Comparison of ENCODE assay signal across 8 cellular contexts in genomic region chr20:49982346-49983122, GRCh38. TPM values are rescaled to one million over a fixed set of nuclear protein-coding genes. Genes with fewer than 3 reads are reported as not detected.
DNase-seq lines count a peak whose midpoint lies in the region; ATAC-seq and TF ChIP-seq lines count a peak whose summit lies in the region.

SNAI1 (plus strand) TSS chr20:49982980; CDS start chr20:49983060, 80 bp downstream.

- DNase-seq in A172 (ENCODE audit: low spot score): peak; percentile 30
- peak; percentile 90 for DNase-seq in NCI-H2171 treated with DMSO at 0.1 percent for 48 hours (lab: John Stamatoyannopoulos, UW)
- peak; percentile 83 for DNase-seq in WTC11 (ENCODE audit: low spot score)
- peak; percentile 86 to 92 for DNase-seq in cardiac fibroblast (ENCODE audit: low read depth in 2 of 2)
- DNase-seq in islet precursor cell: peak; percentile 92
- peak; percentile 77 for DNase-seq in stimulated activated CD4-positive, alpha-beta T cell treated with anti-CD3 and anti-CD28 coated beads, Interleukin-12 subunit alpha, Interleukin-12 subunit beta, amount 100 ng/mL, for 4 hours

- POLR2A ChIA-PET in WTC11 (lab: Charles Lee): interaction anchor here (0.6 to 0.9 kb wide), 3 partner anchors 64 to 510 kb away, joined by 3 read pairs; no protein-coding TSS in a partner anchor

- no peaks in the 10 kb centered on the region for H3K9me3 Mint-ChIP-seq in WTC11

- H3K4me3 Mint-ChIP-seq in WTC11: peak within 1 kb of the TSS; percentile 84

- H3K27ac Mint-ChIP-seq in WTC11: peak within 1 kb of the TSS; percentile 30

- no peaks in the 10 kb centered on the region; the same call in 1 of the 2 replicates for H3K36me3 Mint-ChIP-seq in WTC11

- CTCF ChIA-PET in WTC11 (lab: Charles Lee): interaction anchor here (0.6 to 10.5 kb wide), 8 partner anchors 7 to 187 kb away, joined by 3 to 288 read pairs (median 4); no protein-coding TSS in a partner anchor

- H3K4me1 Mint-ChIP-seq in WTC11: peaks cover 76% of the 10 kb centered on the region

- H3K4me3 ChIP-seq in cardiac fibroblast (replicated peaks in 1 of 2; ENCODE audit: low read depth in 2 of 2, low read length in 2 of 2): peak within 1 kb of the TSS; percentile 90 to 97

- H3K27me3 Mint-ChIP-seq in WTC11 (ENCODE audit: low read depth): peaks cover 34% of the 10 kb centered on the region

- ATAC-seq in GM18520 (IDR thresholded peaks at IDR 0.05; ENCODE audit: unreplicated experiment): peak; percentile 75
- ATAC-seq in HG03095 (IDR thresholded peaks at IDR 0.05; ENCODE audit: unreplicated experiment): peak; percentile 82
- ATAC-seq in WTC11: peak; percentile 52

- TF ChIP-seq CTCF in WTC11 (IDR thresholded peaks at IDR 0.05) (0 out of 2 replicates have a peak, but pooled peaks have one; percentile 28), cardiac fibroblast (IDR thresholded peaks at IDR 0.05; ENCODE audit: low read depth, low read length) (peak; percentile 23)

TF ChIP-seq in WTC11, 78 proteins besides CTCF, POLR2A, EP300 and RAD21 (continues in another document):
- TF ChIP-seq FOXJ3 (CRISPR knock-in tag; IDR thresholded peaks at IDR 0.05; ENCODE audit: borderline replicate concordance) (no peak; the same call in 1 of the 2 replicates), HMGA2 (CRISPR knock-in tag; IDR thresholded peaks at IDR 0.05) (no peak), ETV6 (CRISPR knock-in tag; IDR thresholded peaks at IDR 0.05) (peak; percentile 99), ATF1 (CRISPR knock-in tag; IDR thresholded peaks at IDR 0.05) (no peak), FOXK1 (CRISPR knock-in tag; IDR thresholded peaks at IDR 0.05) (peak; percentile 91; the same call in 1 of the 2 replicates), ZNF121 (CRISPR knock-in tag; IDR thresholded peaks at IDR 0.05) (0 out of 2 replicates have a peak, but pooled peaks have one; percentile 22), MAX (CRISPR knock-in tag; IDR thresholded peaks at IDR 0.05) (peak; percentile 95), ZNF671 (CRISPR knock-in tag; IDR thresholded peaks at IDR 0.05) (no peak), KAT7 (CRISPR knock-in tag; IDR thresholded peaks at IDR 0.05; ENCODE audit: borderline replicate concordance) (0 out of 2 replicates have a peak, but pooled peaks have one; percentile 79), NFYB (CRISPR knock-in tag; conservative IDR thresholded peaks at IDR 0.05; ENCODE audit: low read depth) (peak; percentile 34; the same call in 1 of the 2 replicates), USF2 (CRISPR knock-in tag; IDR thresholded peaks at IDR 0.05) (peak; percentile 50), PRDM15 (CRISPR knock-in tag; IDR thresholded peaks at IDR 0.05) (peak; percentile 95), SMAD3 (CRISPR knock-in tag; IDR thresholded peaks at IDR 0.05; ENCODE audit: borderline replicate concordance) (peak; percentile 73), ZNF425 (CRISPR knock-in tag; conservative IDR thresholded peaks at IDR 0.05) (no peak), ZNF416 (CRISPR knock-in tag; IDR thresholded peaks at IDR 0.05) (0 out of 2 replicates have a peak, but pooled peaks have one; percentile 56), RORB (CRISPR knock-in tag; IDR thresholded peaks at IDR 0.05) (peak; percentile 71; the same call in 1 of the 2 replicates), FOXP1 (CRISPR knock-in tag; IDR thresholded peaks at IDR 0.05; ENCODE audit: borderline replicate concordance) (peak; percentile 98), MLX (CRISPR knock-in tag; IDR thresholded peaks at IDR 0.05) (no peak; the same call in 1 of the 2 replicates), ESRRA (CRISPR knock-in tag; IDR thresholded peaks at IDR 0.05; ENCODE audit: borderline replicate concordance) (peak; percentile 80; the same call in 1 of the 2 replicates), ZNF281 (CRISPR knock-in tag; IDR thresholded peaks at IDR 0.05) (peak; percentile 32; the same call in 1 of the 2 replicates), NR2C2 (CRISPR knock-in tag; IDR thresholded peaks at IDR 0.05) (peak; percentile 60; the same call in 1 of the 2 replicates), ZNF423 (CRISPR knock-in tag; IDR thresholded peaks at IDR 0.05) (no peak), ZNF263 (CRISPR knock-in tag; IDR thresholded peaks at IDR 0.05; ENCODE audit: low read depth) (peak; percentile 59; the same call in 1 of the 2 replicates)

RNA-seq across cellular contexts. Expression of gene SNAI1, which starts in this region (rescaled TPM):
- 0.62 and 2.6 TPM in 2 replicates for total RNA-seq in A172 (2014; rRNA removed; shearing (Covaris generic))
- 7.0 to 8.7 TPM (median 7.9 TPM) in 3 replicates for total RNA-seq in WTC11 (2021)

Comparison
In these comparisons a context has a peak if more than half of its experiments do, and no peak if none do; other contexts are left out.
1. Peak in every context shown above with its lines: DNase-seq, ATAC-seq and H3K4me3 ChIP-seq.
2. DNase-seq: peak in every context shown above with its lines; median percentile 92 in islet precursor cell; 90 in NCI-H2171 treated with DMSO at 0.1 percent for 48 hours; 89 in cardiac fibroblast; 83 in WTC11; 77 in stimulated activated CD4-positive, alpha-beta T cell treated with anti-CD3 and anti-CD28 coated beads, Interleukin-12 subunit alpha, Interleukin-12 subunit beta, amount 100 ng/mL, for 4 hours; 30 in A172.